ENCODE assay signal across 8 cellular contexts in genomic region chr7:30977896-30978564, GRCh38.
A peak's percentile ranks its signal among the peaks of the same experiment; 100 is the strongest.
DNase-seq lines count a peak whose midpoint lies in the region; ATAC-seq, FAIRE-seq and TF ChIP-seq lines count a peak whose summit lies in the region.

No MANE protein-coding gene starts in this region.

- no peaks in the 10 kb centered on the region for H3K9me2 ChIP-seq in DOHH2 (replicated peaks; ENCODE audit: control insufficient read depth, low read length)

- ATAC-seq in HG03025 (IDR thresholded peaks at IDR 0.05; ENCODE audit: low FRiP score, unreplicated experiment) (no peak), HG02610 (IDR thresholded peaks at IDR 0.05; ENCODE audit: unreplicated experiment) (no peak)

- no peak for FAIRE-seq in HTR-8/SVneo (lab: Jason Lieb, UNC)

- no peak overlapping the region for H3K4me3 ChIP-seq in DOHH2 (ENCODE audit: low read length)

- no peak overlapping the region for H3K4me2 ChIP-seq in DOHH2 (ENCODE audit: low read length)

- no peaks in the 10 kb centered on the region for H3K36me3 ChIP-seq in DOHH2 (ENCODE audit: control insufficient read depth, low read length)

- no peak overlapping the region for H3K27ac ChIP-seq in DOHH2 (ENCODE audit: low read depth, low read length)

- peaks cover 10% of the 10 kb centered on the region for H3K4me1 ChIP-seq in DOHH2 (ENCODE audit: control insufficient read depth, low read length)

- H3K79me2 ChIP-seq in DOHH2 (ENCODE audit: control insufficient read depth, low read length): no peaks in the 10 kb centered on the region

- TF ChIP-seq CTCF in DOHH2 (IDR thresholded peaks at IDR 0.05; ENCODE audit: low read depth, low read length, poor library complexity, severe bottlenecking): peak; percentile 57
- TF ChIP-seq CTCF in LNCAP (IDR thresholded peaks at IDR 0.05): peak; percentile 70

- no peaks in the 10 kb centered on the region for H3F3A ChIP-seq in DOHH2 (ENCODE audit: control insufficient read depth, insufficient read depth)

- H3K27me3 ChIP-seq in DOHH2 (ENCODE audit: control insufficient read depth, low read length): no peaks in the 10 kb centered on the region; the same call in 1 of the 2 replicates

- no peaks in the 10 kb centered on the region for H3K9me3 ChIP-seq in DOHH2 (ENCODE audit: control insufficient read depth, insufficient read depth, low read length)

- DNase-seq in amniotic epithelial cell (ENCODE audit: low read depth): peak; percentile 7
- DNase-seq in left kidney (ENCODE audit: low read depth, low spot score): peak; percentile 63
- no peak for DNase-seq in HTR-8/SVneo (ENCODE audit: insufficient read length, low spot score)
- no peak for DNase-seq in KG1 (lab: John Stamatoyannopoulos, UW)

- no peaks in the 10 kb centered on the region; the same call in 1 of the 2 replicates for H4K20me1 ChIP-seq in DOHH2 (ENCODE audit: control insufficient read depth, insufficient read depth, low read depth, low read length)

Comparison
In these comparisons a context has a peak if more than half of its experiments do, and no peak if none do; other contexts are left out.
1. DNase-seq: peak in amniotic epithelial cell (single experiment) and left kidney (single experiment); none in HTR-8/SVneo (single experiment) and KG1 (single experiment).